ENCODE assay signal across 9 cellular contexts in the genomic region with DNA sequence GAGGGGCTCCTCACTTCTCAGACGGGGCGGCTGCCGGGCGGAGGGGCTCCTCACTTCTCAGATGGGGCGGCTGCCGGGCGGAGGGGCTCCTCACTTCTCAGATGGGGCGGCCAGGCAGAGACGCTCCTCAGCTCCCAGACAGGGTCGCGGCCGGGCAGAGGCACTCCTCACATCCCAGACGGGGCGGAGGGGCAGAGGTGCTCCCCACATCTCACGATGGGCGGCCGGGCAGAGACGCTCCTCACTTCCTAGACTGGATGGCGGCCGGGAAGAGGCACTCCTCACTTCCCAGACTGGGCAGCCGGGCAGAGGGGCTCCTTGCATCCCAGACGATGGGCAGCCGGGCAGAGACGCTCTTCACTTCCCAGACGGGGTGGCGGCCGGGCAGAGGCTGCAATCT. TPM values are rescaled to one million over a fixed set of nuclear protein-coding genes. Genes with fewer than 3 reads are reported as not detected.
"Had no signal": no experiment of that assay in that cellular context is flagged by ENCODE, and none has a peak within 500 bp of the region (broad histone marks: within the 10 kb centered on the region; RNA-seq: fewer than 3 reads in every experiment).

No MANE protein-coding gene starts in this region.

RNA-seq across cellular contexts. Expression of a gene that starts 25.9 kb away (rescaled TPM):
- total RNA-seq: osteocyte, posterior vena cava, right atrium auricular region, right cardiac atrium, right lobe of liver, sigmoid colon, skeletal muscle tissue, smooth muscle cell had no signal
- polyA plus RNA-seq: smooth muscle cell had no signal

RNA-seq across cellular contexts. Expression of a gene that starts 42.2 kb away (rescaled TPM):
- polyA plus RNA-seq: naive thymus-derived CD8-positive, alpha-beta T cell had no signal
